10 cellular contexts compared by ENCODE assay signal in the genomic region with DNA sequence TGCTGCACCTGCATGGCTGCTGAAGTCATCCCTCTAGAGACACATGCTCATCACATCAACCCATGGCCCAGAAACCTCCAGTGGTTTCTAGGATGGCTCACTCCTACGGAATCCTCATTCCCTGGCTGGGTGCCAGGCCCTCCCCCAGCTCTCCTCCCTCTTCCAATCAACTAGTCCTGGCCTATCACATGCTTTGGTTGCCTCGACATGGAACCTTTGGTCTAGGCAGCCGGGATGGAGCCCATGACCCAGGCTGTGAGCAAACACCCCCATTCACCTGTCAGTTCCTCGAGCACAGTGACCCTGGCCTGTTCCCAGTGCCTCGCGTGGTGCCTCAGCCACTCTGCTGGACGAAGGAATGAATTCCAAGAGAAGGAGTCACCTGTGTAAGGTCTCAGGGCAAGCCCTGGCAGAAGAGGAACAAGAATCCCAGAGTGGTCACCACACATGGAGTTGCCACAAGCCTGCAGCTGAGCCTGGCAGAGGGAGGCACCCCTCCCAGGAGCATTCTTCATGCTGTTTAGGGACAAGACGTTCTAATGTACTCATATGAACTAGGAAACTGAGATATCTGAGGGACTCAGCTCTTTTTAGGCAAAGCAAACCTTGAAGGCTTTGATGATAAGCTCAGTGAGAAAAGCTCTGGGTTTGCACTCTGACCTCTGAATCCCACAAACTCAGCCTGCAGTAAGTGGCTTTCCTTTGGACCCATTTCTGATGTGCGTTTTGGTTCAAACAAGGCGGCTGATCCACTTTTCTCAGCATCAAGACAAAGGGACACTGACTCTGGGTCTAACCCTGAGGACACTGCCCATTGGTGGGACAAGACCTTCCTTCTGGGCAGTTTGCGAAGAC. TPM values are rescaled to one million over a fixed set of nuclear protein-coding genes. Genes with fewer than 3 reads are reported as not detected.
DNase-seq lines count a peak whose midpoint lies in the region; ATAC-seq and TF ChIP-seq lines count a peak whose summit lies in the region.
"Had no signal": no experiment of that assay in that cellular context is flagged by ENCODE, and none has a peak within 500 bp of the region (broad histone marks: within the 10 kb centered on the region; RNA-seq: fewer than 3 reads in every experiment).

No MANE protein-coding gene starts in this region.

- POLR2A ChIA-PET in GM10248 (lab: Yijun Ruan, JAX) = no interaction called here
- POLR2A ChIA-PET in T-cell (lab: Charles Lee) = no interaction called here
- POLR2A ChIA-PET in CD8-positive, alpha-beta T cell (lab: Charles Lee) = no interaction called here

- H3K27me3 Mint-ChIP-seq in neural crest cell (ENCODE audit: low read depth) = no peaks in the 10 kb centered on the region
- H3K27me3 Mint-ChIP-seq in T-cell = no peaks in the 10 kb centered on the region
- no peaks in the 10 kb centered on the region for H3K27me3 Mint-ChIP-seq in CD8-positive, alpha-beta T cell (ENCODE audit: low read depth)

- no peaks in the 10 kb centered on the region for H3K9me3 ChIP-seq in CD8-positive, alpha-beta T cell (ENCODE audit: low read length)

- no peaks in the 10 kb centered on the region for H3K36me3 ChIP-seq in CD8-positive, alpha-beta T cell (ENCODE audit: insufficient read depth, low read length)

- no peaks in the 10 kb centered on the region for H3K4me1 Mint-ChIP-seq in neural crest cell
- H3K4me1 Mint-ChIP-seq in T-cell = peaks cover 0 to 14% (median 0%) of the 10 kb centered on the region in 3 donors
- no peaks in the 10 kb centered on the region for H3K4me1 Mint-ChIP-seq in CD8-positive, alpha-beta T cell (ENCODE audit: low read depth)

- no peaks in the 10 kb centered on the region for H3K27me3 ChIP-seq in CD8-positive, alpha-beta T cell (ENCODE audit: insufficient read depth, low read length)

- TF ChIP-seq CTCF in neural crest cell (conservative IDR thresholded peaks at IDR 0.05) = no peak
- no peak for TF ChIP-seq CTCF in GM10248 (IDR thresholded peaks at IDR 0.05; ENCODE audit: control extremely low read depth, extremely low read depth, low read depth, missing control alignments)
- no peak for TF ChIP-seq CTCF in CD8-positive, alpha-beta T cell (IDR thresholded peaks at IDR 0.05)

- peak overlapping the region; percentile 27 for H3K27ac Mint-ChIP-seq in neural crest cell (ENCODE audit: unreplicated experiment)
- no peak overlapping the region for H3K27ac Mint-ChIP-seq in T-cell
- H3K27ac Mint-ChIP-seq in CD8-positive, alpha-beta T cell = no peak overlapping the region

- CTCF ChIA-PET in GM10248 (lab: Yijun Ruan, JAX) = interaction anchor here (1.5 kb wide), 1 partner anchor 18 kb away, joined by 7 read pairs; no protein-coding TSS in a partner anchor
- CTCF ChIA-PET in T-cell (lab: Charles Lee) = interaction anchor here in 1 of 2 donors (0.6 kb wide), 1 partner anchor 872 kb away, joined by 4 read pairs; no protein-coding TSS in a partner anchor
- CTCF ChIA-PET in CD8-positive, alpha-beta T cell (lab: Charles Lee) = no interaction called here

- H3K36me3 Mint-ChIP-seq in neural crest cell (ENCODE audit: low read depth) (no peaks in the 10 kb centered on the region), T-cell (peaks cover 5% of the 10 kb centered on the region)
- H3K36me3 Mint-ChIP-seq in CD8-positive, alpha-beta T cell = no peaks in the 10 kb centered on the region

- intact Hi-C loops in CD8-positive, alpha-beta T cell (cut with DNase I, micrococcal nuclease) = no loop called here

- no peaks in the 10 kb centered on the region for H3K9me3 Mint-ChIP-seq in neural crest cell
- H3K9me3 Mint-ChIP-seq in T-cell = no peaks in the 10 kb centered on the region
- H3K9me3 Mint-ChIP-seq in CD8-positive, alpha-beta T cell = no peaks in the 10 kb centered on the region

- H3K4me3 Mint-ChIP-seq in neural crest cell = no peak overlapping the region
- no peak overlapping the region for H3K4me3 Mint-ChIP-seq in T-cell
- no peak overlapping the region for H3K4me3 Mint-ChIP-seq in CD8-positive, alpha-beta T cell

- H3K4me1 ChIP-seq in CD8-positive, alpha-beta T cell (ENCODE audit: insufficient read depth, low read length) = no peaks in the 10 kb centered on the region
- H3K4me1 ChIP-seq: parathyroid adenoma had no signal

- ATAC-seq in T-cell (replicated peaks in 1 of 4) (no peak), HG02763 (IDR thresholded peaks at IDR 0.05; ENCODE audit: unreplicated experiment) (no peak)
- no peak for ATAC-seq in CD8-positive, alpha-beta T cell

- peak; percentile 84 for DNase-seq in EL
- peak; percentile 51 for DNase-seq in RPMI7951 (ENCODE audit: low read depth)
- no peak for DNase-seq in epithelial cell of prostate (ENCODE audit: low read depth, low spot score)
- DNase-seq in neural crest cell (ENCODE audit: low read depth, low spot score) = no peak
- no peak for DNase-seq in GM10248 (ENCODE audit: extremely low spot score)
- DNase-seq in T-cell = no peak
- DNase-seq in CD8-positive, alpha-beta T cell = no peak
- DNase-seq: NCI-H2107 had no signal

- no peak overlapping the region for H3K4me3 ChIP-seq in CD8-positive, alpha-beta T cell (ENCODE audit: low read depth, low read length)

- H3K27ac ChIP-seq in epithelial cell of prostate = peak overlapping the region; percentile 69
- H3K27ac ChIP-seq in CD8-positive, alpha-beta T cell (ENCODE audit: low read depth, low read length) = no peak overlapping the region
- H3K27ac ChIP-seq: parathyroid adenoma had no signal

RNA-seq across cellular contexts. Expression of a gene that starts 40.2 kb away (rescaled TPM):
- total RNA-seq in RPMI7951 (2014; rRNA removed; shearing (Covaris generic)) = 0.60 and 2.0 TPM in 2 replicates
- total RNA-seq in neural crest cell (0.05 and 0.07 TPM in 2 replicates), T-cell (under 1 TPM in 2 of 5 donors, not detected in 3; 0.06 to 0.07 TPM)
- total RNA-seq in CD8-positive, alpha-beta T cell = not detected

Comparison
In these comparisons a context has a peak if more than half of its experiments do, and no peak if none do; other contexts are left out.
1. DNase-seq: peak in EL (single experiment) and RPMI7951 (single experiment); none in epithelial cell of prostate (single experiment), neural crest cell (single experiment), GM10248 (single experiment), T-cell (0 of 34) and CD8-positive, alpha-beta T cell (0 of 7).